8 cellular contexts compared by ENCODE assay signal in genomic region chr3:167380004-167380689, GRCh38. TPM values are rescaled to one million over a fixed set of nuclear protein-coding genes. Genes with fewer than 3 reads are reported as not detected.
DNase-seq lines count a peak whose midpoint lies in the region.

ZBBX (minus strand) TSS chr3:167380297; CDS start chr3:167372901, 7,396 bp downstream.

- H3K27me3 ChIP-seq in MG63: no peaks in the 10 kb centered on the region

- no peaks in the 10 kb centered on the region for H3K9me3 ChIP-seq in MG63

- DNase-seq in ELF-1 (ENCODE audit: low read depth, low spot score) (peak; percentile 99), HCEC 1CT (peak; percentile 44), MG63 (peak; percentile 76), SIG-M5 (lab: John Stamatoyannopoulos, UW) (peak; percentile 39), activated gamma-delta T cell treated with Interleukin-2 at 50 U/mL for 16 hours (peak; percentile 66), germinal center (ENCODE audit: low spot score) (peak; percentile 48), nucleus accumbens (lab: John Stamatoyannopoulos, UW) (peak; percentile 36 to 95 (median 81)), superior temporal gyrus (ENCODE audit: extremely low spot score) (peak; percentile 96)

- no peaks in the 10 kb centered on the region for H3K36me3 ChIP-seq in MG63

- peak within 1 kb of the TSS; percentile 39 for H3K4me3 ChIP-seq in MG63

RNA-seq across cellular contexts. Expression of gene ZBBX, which starts in this region (rescaled TPM):
- total RNA-seq in MG63 (2014; rRNA removed; shearing (Covaris generic); ENCODE audit: low replicate concordance): not detected in 2 replicates

Comparison
In these comparisons a context has a peak if more than half of its experiments do, and no peak if none do; other contexts are left out.
1. Peak in every context shown above with its lines: DNase-seq and H3K4me3 ChIP-seq.
2. Peak in DNase-seq and H3K4me3 ChIP-seq in MG63; RNA of the gene not detected or under 1 TPM.
3. DNase-seq: peak in every context shown above with its lines; median percentile 99 in ELF-1; 96 in superior temporal gyrus; 81 in nucleus accumbens; 76 in MG63; 66 in activated gamma-delta T cell treated with Interleukin-2 at 50 U/mL for 16 hours; 48 in germinal center; 44 in HCEC 1CT; 39 in SIG-M5.